ENCODE assay signal across 8 cellular contexts in genomic region chr16:58629681-58630640, GRCh38. TPM values are rescaled to one million over a fixed set of nuclear protein-coding genes. Genes with fewer than 3 reads are reported as not detected.
DNase-seq lines count a peak whose midpoint lies in the region; ATAC-seq, FAIRE-seq and TF ChIP-seq lines count a peak whose summit lies in the region.

CNOT1 (minus strand) TSS chr16:58629826; CDS start chr16:58599337, 30,489 bp downstream.

- peaks cover 3% of the 10 kb centered on the region for H3K27me3 Mint-ChIP-seq in activated naive CD8-positive, alpha-beta T cell treated with anti-CD3 and anti-CD28 coated beads, Interleukin-2, amount 50 U/mL, for 24 hours

- H3K27me3 ChIP-seq in pancreas: no peaks in the 10 kb centered on the region
- H3K27me3 ChIP-seq in tibial artery: no peaks in the 10 kb centered on the region

- peak within 1 kb of the TSS; percentile 96 to 99 (median 97) for H3K27ac ChIP-seq in pancreas
- peak within 1 kb of the TSS; percentile 97 to 99 for H3K27ac ChIP-seq in tibial artery

- WGBS in pancreas, 2 donors: 0% methylated on average over 61 to 64 of the region's 64 CpGs

- intact Hi-C loops in Right ventricle myocardium superior (cut with DNase I) (loop anchor here (10.0 kb wide), 2 partner anchors 115 to 295 kb away; partner anchors contain the start of gene SETD6), pancreas (cut with DNase I) (no loop called here), tibial artery (cut with DNase I; ENCODE audit: low total_unique reads) (no loop called here)

- no peaks in the 10 kb centered on the region for H3K36me3 ChIP-seq in pancreas
- H3K36me3 ChIP-seq in tibial artery: peaks cover 0 to 4% (median 0%) of the 10 kb centered on the region in 3 donors

- peak within 1 kb of the TSS; percentile 100 for H3K27ac Mint-ChIP-seq in activated naive CD8-positive, alpha-beta T cell treated with anti-CD3 and anti-CD28 coated beads, Interleukin-2, amount 50 U/mL, for 24 hours

- peaks cover 20% of the 10 kb centered on the region for H3K36me3 Mint-ChIP-seq in activated naive CD8-positive, alpha-beta T cell treated with anti-CD3 and anti-CD28 coated beads, Interleukin-2, amount 50 U/mL, for 24 hours (ENCODE audit: low read depth)

- peaks cover 35% of the 10 kb centered on the region for H3K4me1 Mint-ChIP-seq in activated naive CD8-positive, alpha-beta T cell treated with anti-CD3 and anti-CD28 coated beads, Interleukin-2, amount 50 U/mL, for 24 hours

- TF ChIP-seq CTCF in GM12865 (IDR thresholded peaks at IDR 0.05; ENCODE audit: insufficient read depth, low read depth, low read length, missing control alignments) (no peak), pancreas (IDR thresholded peaks at IDR 0.05) (no peak), tibial artery (IDR thresholded peaks at IDR 0.05) (peak in 1 of 2 experiments; percentile 35)

- peak; percentile 91 for ATAC-seq in HG02763 (IDR thresholded peaks at IDR 0.05; ENCODE audit: unreplicated experiment)
- peak; percentile 90 for ATAC-seq in activated naive CD8-positive, alpha-beta T cell treated with anti-CD3 and anti-CD28 coated beads, Interleukin-2, amount 50 U/mL, for 24 hours
- ATAC-seq in Right ventricle myocardium superior (ENCODE audit: poor library complexity): peak; percentile 94
- ATAC-seq in pancreas: peak; percentile 89 to 94 (median 92)

- no peaks in the 10 kb centered on the region for H3K9me3 Mint-ChIP-seq in activated naive CD8-positive, alpha-beta T cell treated with anti-CD3 and anti-CD28 coated beads, Interleukin-2, amount 50 U/mL, for 24 hours

- peak within 1 kb of the TSS; percentile 100 for H3K4me3 Mint-ChIP-seq in activated naive CD8-positive, alpha-beta T cell treated with anti-CD3 and anti-CD28 coated beads, Interleukin-2, amount 50 U/mL, for 24 hours

- DNase-seq in GM12865 (ENCODE audit: low read depth) (peak; percentile 99), NCI-H1417 treated with DMSO at 0.1 percent for 48 hours (lab: John Stamatoyannopoulos, UW) (peak; percentile 95), SW480 (ENCODE audit: low spot score) (peak; percentile 99), Right ventricle myocardium superior (peak; percentile 99), pancreas (peak; percentile 96 to 99 (median 98)), tibial artery (peak; percentile 98 to 100)
- DNase-seq in activated naive CD8-positive, alpha-beta T cell treated with anti-CD3 and anti-CD28 coated beads, Interleukin-2, amount 50 U/mL, for 24 hours: peak; percentile 97

- peak within 1 kb of the TSS; percentile 95 for H3K4me3 ChIP-seq in GM12865 (ENCODE audit: low read depth, low read length)
- peak within 1 kb of the TSS; percentile 96 to 100 (median 98) for H3K4me3 ChIP-seq in pancreas
- peak within 1 kb of the TSS; percentile 84 to 90 for H3K4me3 ChIP-seq in tibial artery

- no peaks in the 10 kb centered on the region for H3K9me3 ChIP-seq in pancreas
- H3K9me3 ChIP-seq in tibial artery: no peaks in the 10 kb centered on the region

- H3K4me1 ChIP-seq in pancreas (peaks cover 0 to 14% (median 12%) of the 10 kb centered on the region in 3 donors), tibial artery (peaks cover 0 to 22% (median 16%) of the 10 kb centered on the region in 4 donors)

- FAIRE-seq in pancreas (lab: Jason Lieb, UNC): peak; percentile 96

RNA-seq across cellular contexts. Expression of gene CNOT1, which starts in this region (rescaled TPM):
- 68.3 TPM for total RNA-seq in Right ventricle myocardium superior
- 10 to 100 TPM; 51.3 to 84.4 (median 67.5) TPM for total RNA-seq in pancreas
- 10 to 100 TPM; 24.3 to 49.7 TPM for polyA plus RNA-seq in pancreas

Comparison
In these comparisons a context has a peak if more than half of its experiments do, and no peak if none do; other contexts are left out.
1. Peak in every context shown above with its lines: DNase-seq, ATAC-seq, H3K4me3 ChIP-seq and H3K27ac ChIP-seq.